In genomic region chrX:140918398-140919043, GRCh38 we compare ENCODE assay signal across 8 cellular contexts.
DNase-seq lines count a peak whose midpoint lies in the region; ATAC-seq and TF ChIP-seq lines count a peak whose summit lies in the region.

No MANE protein-coding gene starts in this region.

- no peaks in the 10 kb centered on the region for H3K27me3 ChIP-seq in suprapubic skin

- DNase-seq in AG10803 (ENCODE audit: low read depth) (peak; percentile 59), MV-4-11 (lab: John Stamatoyannopoulos, UW) (peak; percentile 73), T-helper 2 cell (peak in 3 of 5 experiments; percentile 9 to 87 (median 19)), ecto neural progenitor cell (ENCODE audit: low spot score) (peak; percentile 47), mucosa of descending colon (no peak), suprapubic skin (ENCODE audit: low spot score in 2 of 2) (no peak)

- 35% methylated on average over 14 of the region's 14 CpGs for WGBS in suprapubic skin

- no peaks in the 10 kb centered on the region for H3K4me1 ChIP-seq in mucosa of descending colon (ENCODE audit: low read depth)
- H3K4me1 ChIP-seq in suprapubic skin = no peaks in the 10 kb centered on the region

- no peak for TF ChIP-seq EP300 in suprapubic skin (IDR thresholded peaks at IDR 0.05)

- H3K36me3 ChIP-seq in mucosa of descending colon (ENCODE audit: low read depth) (no peaks in the 10 kb centered on the region), suprapubic skin (no peaks in the 10 kb centered on the region)

- no peak overlapping the region for H3K27ac ChIP-seq in suprapubic skin

- no peaks in the 10 kb centered on the region for H3K9me3 ChIP-seq in mucosa of descending colon
- no peaks in the 10 kb centered on the region for H3K9me3 ChIP-seq in suprapubic skin

- ATAC-seq in HG02610 (IDR thresholded peaks at IDR 0.05; ENCODE audit: unreplicated experiment) (peak; percentile 64), mucosa of descending colon (peak; percentile 88)

- TF ChIP-seq CTCF in AG10803 (conservative IDR thresholded peaks at IDR 0.05; ENCODE audit: low read length) = peak; percentile 65
- peak; percentile 46; the same call in 1 of the 2 replicates for TF ChIP-seq CTCF in GM12874 (IDR thresholded peaks at IDR 0.05; ENCODE audit: insufficient read depth, low read depth, low read length)
- TF ChIP-seq CTCF in mucosa of descending colon (IDR thresholded peaks at IDR 0.05) = no peak
- TF ChIP-seq CTCF in suprapubic skin (IDR thresholded peaks at IDR 0.05) = peak in 1 of 2 donors; percentile 17

- H3K4me3 ChIP-seq in AG10803 (ENCODE audit: low read length) (no peak overlapping the region), mucosa of descending colon (no peak overlapping the region), suprapubic skin (no peak overlapping the region)

- intact Hi-C loops in mucosa of descending colon (cut with DNase I, micrococcal nuclease) = no loop called here

- no peak for TF ChIP-seq POLR2A in suprapubic skin (IDR thresholded peaks at IDR 0.05)

Comparison
In these comparisons a context has a peak if more than half of its experiments do, and no peak if none do; other contexts are left out.
1. DNase-seq: peak in AG10803 (single experiment), MV-4-11 (single experiment), T-helper 2 cell (3 of 5) and ecto neural progenitor cell (single experiment); none in mucosa of descending colon (0 of 3) and suprapubic skin (0 of 2).